15 cellular contexts compared by ENCODE assay signal in genomic region chr5:143406408-143406807, GRCh38. TPM values are rescaled to one million over a fixed set of nuclear protein-coding genes. Genes with fewer than 3 reads are reported as not detected.
DNase-seq lines count a peak whose midpoint lies in the region; TF ChIP-seq lines count a peak whose summit lies in the region.
"Had no signal": no experiment of that assay in that cellular context is flagged by ENCODE, and none has a peak within 500 bp of the region (broad histone marks: within the 10 kb centered on the region; RNA-seq: fewer than 3 reads in every experiment).

No MANE protein-coding gene starts in this region.

- peak overlapping the region; percentile 81 for H3K4me3 Mint-ChIP-seq in activated naive CD4-positive, alpha-beta T cell treated with anti-CD3 and anti-CD28 coated beads, Interleukin-2, amount 50 U/mL, for 24 hours
- H3K4me3 Mint-ChIP-seq in chondrocyte (ENCODE audit: unreplicated experiment): no peak overlapping the region
- H3K4me3 Mint-ChIP-seq in type B pancreatic cell: peak overlapping the region; percentile 79

- no peaks in the 10 kb centered on the region for H3K36me3 Mint-ChIP-seq in activated naive CD4-positive, alpha-beta T cell treated with anti-CD3 and anti-CD28 coated beads, Interleukin-2, amount 50 U/mL, for 24 hours
- peaks cover 1% of the 10 kb centered on the region for H3K36me3 Mint-ChIP-seq in chondrocyte (ENCODE audit: low read depth)
- H3K36me3 Mint-ChIP-seq in type B pancreatic cell: peaks cover 5% of the 10 kb centered on the region

- H3K9me3 Mint-ChIP-seq in activated naive CD4-positive, alpha-beta T cell treated with anti-CD3 and anti-CD28 coated beads, Interleukin-2, amount 50 U/mL, for 24 hours: no peaks in the 10 kb centered on the region
- H3K9me3 Mint-ChIP-seq in chondrocyte (ENCODE audit: low read depth) (no peaks in the 10 kb centered on the region), type B pancreatic cell (peaks cover 6% of the 10 kb centered on the region)

- H3K4me1 Mint-ChIP-seq in activated naive CD4-positive, alpha-beta T cell treated with anti-CD3 and anti-CD28 coated beads, Interleukin-2, amount 50 U/mL, for 24 hours: peaks cover 24% of the 10 kb centered on the region
- H3K4me1 Mint-ChIP-seq in chondrocyte (ENCODE audit: low read depth) (peaks cover 17% of the 10 kb centered on the region), type B pancreatic cell (ENCODE audit: unreplicated experiment) (peaks cover 6% of the 10 kb centered on the region)

- H3K27me3 Mint-ChIP-seq in activated naive CD4-positive, alpha-beta T cell treated with anti-CD3 and anti-CD28 coated beads, Interleukin-2, amount 50 U/mL, for 24 hours: no peaks in the 10 kb centered on the region
- H3K27me3 Mint-ChIP-seq in chondrocyte (ENCODE audit: low read depth) (no peaks in the 10 kb centered on the region), type B pancreatic cell (peaks cover 12% of the 10 kb centered on the region)

- peak overlapping the region; percentile 86 for H3K27ac Mint-ChIP-seq in activated naive CD4-positive, alpha-beta T cell treated with anti-CD3 and anti-CD28 coated beads, Interleukin-2, amount 50 U/mL, for 24 hours
- H3K27ac Mint-ChIP-seq in chondrocyte (ENCODE audit: unreplicated experiment) (peak overlapping the region; percentile 22), type B pancreatic cell (peak overlapping the region; percentile 50)

- TF ChIP-seq CTCF in chondrocyte (IDR thresholded peaks at IDR 0.05): no peak
- no peak for TF ChIP-seq CTCF in type B pancreatic cell (conservative IDR thresholded peaks at IDR 0.05)

- DNase-seq in activated naive CD4-positive, alpha-beta T cell treated with anti-CD3 and anti-CD28 coated beads, Interleukin-2, amount 50 U/mL, for 16 hours: no peak
- DNase-seq in RPMI8226: peak; percentile 0
- no peak for DNase-seq in chondrocyte (ENCODE audit: low spot score)
- DNase-seq in type B pancreatic cell (ENCODE audit: extremely low spot score, unreplicated experiment): no peak
- no peak for DNase-seq in effector CD4-positive, alpha-beta T cell
- no peak for DNase-seq in dermis blood vessel endothelial cell
- DNase-seq in hippocampal formation (lab: John Stamatoyannopoulos, UW): no peak
- DNase-seq: activated CD4-positive, alpha-beta T cell treated with anti-CD3 and anti-CD28 coated beads, Interleukin-2, amount 50 U/mL, for 48 hours; amygdala; cortex of kidney; IMR-90; NCI-H1436 treated with DMSO at 0.1 percent for 48 hours; NCI-H510A treated with DMSO at 0.1 percent for 48 hours; upper lobe of right lung had no signal

RNA-seq across cellular contexts. Expression of gene NR3C1, which starts 2.9 kb away (rescaled TPM):
- 37.1 to 46.4 TPM (median 44.6 TPM) in 3 replicates for total RNA-seq in chondrocyte
- total RNA-seq in type B pancreatic cell (ENCODE audit: low replicate concordance): 43.0 and 94.0 TPM in 2 replicates
- 19.7 and 21.4 TPM in 2 replicates for total RNA-seq in dermis blood vessel endothelial cell

Comparison
In these comparisons a context has a peak if more than half of its experiments do, and no peak if none do; other contexts are left out.
1. H3K27ac Mint-ChIP-seq: peak in every context shown above with its lines; median percentile 86 in activated naive CD4-positive, alpha-beta T cell treated with anti-CD3 and anti-CD28 coated beads, Interleukin-2, amount 50 U/mL, for 24 hours; 50 in type B pancreatic cell; 22 in chondrocyte.